In the genomic region with DNA sequence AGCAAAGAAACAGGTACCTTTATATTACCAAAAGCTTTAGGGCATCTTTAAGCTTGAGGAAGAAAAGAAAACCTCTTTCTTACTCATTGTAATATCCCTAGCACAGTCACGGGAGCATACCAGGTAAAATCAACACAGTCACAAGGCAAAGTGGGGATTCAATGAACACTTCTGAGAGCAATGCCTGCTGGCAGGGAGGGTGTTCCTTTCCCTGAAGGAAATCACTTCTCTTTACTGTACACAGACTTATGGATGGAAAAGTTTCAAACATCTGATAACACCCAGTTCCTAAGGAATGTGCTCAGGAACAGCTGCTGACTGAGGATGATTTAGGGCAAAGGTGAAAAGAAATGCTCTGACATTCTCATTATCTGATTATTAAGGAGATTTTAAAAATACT, we compare ENCODE assay signal across 1 cellular context.
TF ChIP-seq lines count a peak whose summit lies in the region.

No MANE protein-coding gene starts in this region.

TF ChIP-seq in endothelial cell of umbilical vein, 7 proteins besides CTCF, POLR2A, EP300 and RAD21:
- TF ChIP-seq MYC (IDR thresholded peaks at IDR 0.05; ENCODE audit: low read depth, low read length): no peak
